In genomic region chr1:225693699-225694096, GRCh38 we compare ENCODE assay signal across 1 cellular context. TPM values are rescaled to one million over a fixed set of nuclear protein-coding genes. Genes with fewer than 3 reads are reported as not detected.
"Had no signal": no experiment of that assay in that cellular context is flagged by ENCODE, and none has a peak within 500 bp of the region (broad histone marks: within the 10 kb centered on the region; RNA-seq: fewer than 3 reads in every experiment).

No MANE protein-coding gene starts in this region.

RNA-seq across cellular contexts. Expression of gene ENAH, which starts 40.8 kb away (rescaled TPM):
- total RNA-seq: natural killer cell had no signal
